31 cellular contexts compared by ENCODE assay signal in genomic region chr10:72818076-72818475, GRCh38.
"Had no signal": no experiment of that assay in that cellular context is flagged by ENCODE, and none has a peak within 500 bp of the region (broad histone marks: within the 10 kb centered on the region; RNA-seq: fewer than 3 reads in every experiment).

No MANE protein-coding gene starts in this region.

- H3K4me2 ChIP-seq: smooth muscle cell had no signal

- DNase-seq: activated CD4-positive, alpha-beta T cell treated with anti-CD3 and anti-CD28 coated beads for 4 hours; activated CD4-positive, alpha-beta T cell treated with anti-CD3 and anti-CD28 coated beads, Interleukin-2, amount 50 U/mL, for 4 hours; activated effector memory CD4-positive, alpha-beta T cell treated with Interleukin-2 at 50 U/mL for 16 hours; activated naive CD4-positive, alpha-beta T cell treated with anti-CD3 and anti-CD28 coated beads for 36 hours; activated naive CD8-positive, alpha-beta T cell treated with anti-CD3 and anti-CD28 coated beads, Interleukin-2, amount 10 ng/mL, durations not matched to agents 7 days and 5 days; activated T-cell treated with anti-CD3 and anti-CD28 coated beads for 4 hours; activated T-cell treated with anti-CD3 and anti-CD28 coated beads, Interleukin-2, amount 50 U/mL, for 72 hours; cortex of kidney; foreskin keratinocyte; heart left ventricle; lower lobe of right lung; mesendoderm; mucosa of descending colon; nephron progenitor cell; ovary; stimulated activated CD4-positive, alpha-beta T cell treated with anti-CD3 and anti-CD28 coated beads, Interleukin-15, amount 100 ng/mL, for 24 hours; stimulated activated CD4-positive, alpha-beta T cell treated with anti-CD3 and anti-CD28 coated beads, Interleukin-2, amount 100 ng/mL, for 24 hours; stimulated activated naive B cell treated with anti-CD40 and anti-IgM and Interleukin-4, amounts not matched to agents 10 μg/mL and 1 μg/mL and 100 μg/mL, for 72 hours; stomach; T-helper 9 cell; thyroid gland; upper lobe of left lung had no signal

- H3K4me1 Mint-ChIP-seq: nephron progenitor cell had no signal

- H3K4me1 ChIP-seq: lower lobe of right lung, prostate gland had no signal

- H3K4me3 Mint-ChIP-seq: activated naive CD4-positive, alpha-beta T cell treated with anti-CD3 and anti-CD28 coated beads for 36 hours; activated naive CD8-positive, alpha-beta T cell treated with anti-CD3 and anti-CD28 coated beads, Interleukin-2, amount 10 ng/mL, durations not matched to agents 7 days and 5 days; activated T-cell treated with anti-CD3 and anti-CD28 coated beads, Interleukin-2, amount 50 U/mL, for 72 hours; brain; nephron progenitor cell; stimulated activated naive B cell treated with anti-CD40 and anti-IgM and Interleukin-4, amounts not matched to agents 10 μg/mL and 1 μg/mL and 100 μg/mL, for 72 hours; T-helper 1 cell treated with Interleukin-12 subunit alpha and Interleukin-12 subunit beta and Interleukin-4 antibody, amounts not matched to agents 30 μg/mL and 1 μg/mL, for 36 hours had no signal

- H3K9me3 ChIP-seq: ascending aorta, lower lobe of right lung, mucosa of descending colon, ovary, prostate gland, stomach, thyroid gland, upper lobe of left lung had no signal

- H3K27me3 Mint-ChIP-seq: activated naive CD8-positive, alpha-beta T cell treated with anti-CD3 and anti-CD28 coated beads, Interleukin-2, amount 10 ng/mL, durations not matched to agents 7 days and 5 days; brain; stimulated activated naive B cell treated with anti-CD40 and anti-IgM and Interleukin-4, amounts not matched to agents 10 μg/mL and 1 μg/mL and 100 μg/mL, for 72 hours had no signal

- ATAC-seq: activated T-cell treated with anti-CD3 and anti-CD28 coated beads, Interleukin-2, amount 50 U/mL, for 72 hours; esophagus mucosa; foreskin keratinocyte; heart left ventricle; left lobe of liver; lower lobe of right lung; mucosa of descending colon; stimulated activated naive B cell treated with anti-CD40 and anti-IgM and Interleukin-4, amounts not matched to agents 10 μg/mL and 1 μg/mL and 100 μg/mL, for 72 hours had no signal

- H3K27ac Mint-ChIP-seq: activated naive CD4-positive, alpha-beta T cell treated with anti-CD3 and anti-CD28 coated beads for 36 hours; activated naive CD8-positive, alpha-beta T cell treated with anti-CD3 and anti-CD28 coated beads, Interleukin-2, amount 10 ng/mL, durations not matched to agents 7 days and 5 days; nephron progenitor cell; stimulated activated naive B cell treated with anti-CD40 and anti-IgM and Interleukin-4, amounts not matched to agents 10 μg/mL and 1 μg/mL and 100 μg/mL, for 72 hours; T-helper 1 cell treated with Interleukin-12 subunit alpha and Interleukin-12 subunit beta and Interleukin-4 antibody, amounts not matched to agents 30 μg/mL and 1 μg/mL, for 36 hours had no signal

- FAIRE-seq: TTC549 had no signal

- H3K27ac ChIP-seq: ascending aorta, cardiac muscle cell, foreskin keratinocyte, heart left ventricle, lower lobe of right lung, ovary, prostate gland, stomach, thyroid gland, upper lobe of left lung had no signal

- H3K4me3 ChIP-seq: ascending aorta, cardiac muscle cell, heart left ventricle, lower lobe of right lung, mucosa of descending colon, ovary, prostate gland, smooth muscle cell, stomach, thyroid gland, upper lobe of left lung had no signal

- H3K36me3 ChIP-seq: ascending aorta, cardiac muscle cell, heart left ventricle, lower lobe of right lung, ovary, prostate gland, stomach, thyroid gland, upper lobe of left lung had no signal

- H3K27me3 ChIP-seq: ascending aorta, cardiac muscle cell, foreskin keratinocyte, heart left ventricle, ovary, stomach, thyroid gland, upper lobe of left lung had no signal
